In genomic region chr7:76338298-76339084, GRCh38 we compare ENCODE assay signal across 13 cellular contexts. TPM values are rescaled to one million over a fixed set of nuclear protein-coding genes. Genes with fewer than 3 reads are reported as not detected.
DNase-seq lines count a peak whose midpoint lies in the region; ATAC-seq and TF ChIP-seq lines count a peak whose summit lies in the region.
"Had no signal": no experiment of that assay in that cellular context is flagged by ENCODE, and none has a peak within 500 bp of the region (broad histone marks: within the 10 kb centered on the region; RNA-seq: fewer than 3 reads in every experiment).

No MANE protein-coding gene starts in this region.

- no peak overlapping the region for H3K4me3 Mint-ChIP-seq in activated CD4-positive, alpha-beta T cell treated with anti-CD3 and anti-CD28 coated beads for 36 hours
- no peak overlapping the region for H3K4me3 Mint-ChIP-seq in activated CD4-positive, alpha-beta T cell treated with anti-CD3 and anti-CD28 coated beads, Interleukin-2, amount 10 ng/mL, durations not matched to agents 7 days and 5 days
- H3K4me3 Mint-ChIP-seq: natural killer cell had no signal

- peaks cover 59% of the 10 kb centered on the region for H3K4me1 Mint-ChIP-seq in activated CD4-positive, alpha-beta T cell treated with anti-CD3 and anti-CD28 coated beads for 36 hours
- H3K4me1 Mint-ChIP-seq in activated CD4-positive, alpha-beta T cell treated with anti-CD3 and anti-CD28 coated beads, Interleukin-2, amount 10 ng/mL, durations not matched to agents 7 days and 5 days: peaks cover 46% of the 10 kb centered on the region

- H3K9me3 Mint-ChIP-seq in activated CD4-positive, alpha-beta T cell treated with anti-CD3 and anti-CD28 coated beads for 36 hours (ENCODE audit: low read depth): no peaks in the 10 kb centered on the region
- no peaks in the 10 kb centered on the region for H3K9me3 Mint-ChIP-seq in activated CD4-positive, alpha-beta T cell treated with anti-CD3 and anti-CD28 coated beads, Interleukin-2, amount 10 ng/mL, durations not matched to agents 7 days and 5 days
- H3K9me3 Mint-ChIP-seq: natural killer cell had no signal

- no peak for TF ChIP-seq CTCF in Panc1 (IDR thresholded peaks at IDR 0.05)

- in situ Hi-C loops in Panc1 (cut with HindIII; ENCODE audit: low pct_unique_long_range_greater_than_20kb, low sequenced_read_pairs): no loop called here

- H3K4me3 ChIP-seq in Panc1 (ENCODE audit: low read depth in 2 of 2, low read length in 2 of 2): no peak overlapping the region

- CTCF ChIA-PET in activated CD4-positive, alpha-beta T cell treated with anti-CD3 and anti-CD28 coated beads for 36 hours (lab: Charles Lee): no interaction called here
- CTCF ChIA-PET in activated CD4-positive, alpha-beta T cell treated with anti-CD3 and anti-CD28 coated beads, Interleukin-2, amount 10 ng/mL, durations not matched to agents 7 days and 5 days (lab: Charles Lee): no interaction called here
- CTCF ChIA-PET in Panc1 (lab: Charles Lee): no interaction called here

- H3K27ac ChIP-seq in Panc1 (ENCODE audit: low read length): peak overlapping the region; percentile 4

- ATAC-seq in activated CD4-positive, alpha-beta T cell treated with anti-CD3 and anti-CD28 coated beads for 36 hours: no peak
- ATAC-seq in Panc1 (peak; percentile 49), esophagus mucosa (peak; percentile 36), GM19463 (IDR thresholded peaks at IDR 0.05; ENCODE audit: unreplicated experiment) (no peak)
- ATAC-seq: natural killer cell had no signal

- no peaks in the 10 kb centered on the region for H3K9me3 ChIP-seq in Panc1 (ENCODE audit: control insufficient read depth, insufficient read depth, low read depth, low read length)

- H3K27ac Mint-ChIP-seq in activated CD4-positive, alpha-beta T cell treated with anti-CD3 and anti-CD28 coated beads for 36 hours: peak overlapping the region; percentile 51
- H3K27ac Mint-ChIP-seq in activated CD4-positive, alpha-beta T cell treated with anti-CD3 and anti-CD28 coated beads, Interleukin-2, amount 10 ng/mL, durations not matched to agents 7 days and 5 days: no peak overlapping the region
- H3K27ac Mint-ChIP-seq: natural killer cell had no signal

- POLR2A ChIA-PET in activated CD4-positive, alpha-beta T cell treated with anti-CD3 and anti-CD28 coated beads for 36 hours (lab: Charles Lee): no interaction called here
- POLR2A ChIA-PET in activated CD4-positive, alpha-beta T cell treated with anti-CD3 and anti-CD28 coated beads, Interleukin-2, amount 10 ng/mL, durations not matched to agents 7 days and 5 days (lab: Charles Lee): no interaction called here
- POLR2A ChIA-PET in Panc1 (lab: Charles Lee): no interaction called here

- intact Hi-C loops in activated CD4-positive, alpha-beta T cell treated with anti-CD3 and anti-CD28 coated beads for 36 hours (cut with DNase I, micrococcal nuclease): no loop called here
- intact Hi-C loops in Panc1 (cut with micrococcal nuclease; ENCODE audit: unreplicated experiment): no loop called here

- peaks cover 35% of the 10 kb centered on the region for H3K4me1 ChIP-seq in Panc1 (ENCODE audit: control insufficient read depth, insufficient read depth, low read length)

- peaks cover 5% of the 10 kb centered on the region; the same call in 1 of the 2 replicates for H3K36me3 ChIP-seq in Panc1 (ENCODE audit: control insufficient read depth, insufficient read depth, low read length)

- no TSS peak for BruUV-seq in Panc1 (replicated peaks; lab: Mats Ljungman, UMichigan)

- no peaks in the 10 kb centered on the region for H3K27me3 Mint-ChIP-seq in activated CD4-positive, alpha-beta T cell treated with anti-CD3 and anti-CD28 coated beads for 36 hours
- no peaks in the 10 kb centered on the region for H3K27me3 Mint-ChIP-seq in activated CD4-positive, alpha-beta T cell treated with anti-CD3 and anti-CD28 coated beads, Interleukin-2, amount 10 ng/mL, durations not matched to agents 7 days and 5 days

- no peaks in the 10 kb centered on the region for H3K27me3 ChIP-seq in Panc1 (ENCODE audit: control insufficient read depth, insufficient read depth, low read length)

- no peak for DNase-seq in activated CD4-positive, alpha-beta T cell treated with anti-CD3 and anti-CD28 coated beads for 36 hours
- no peak for DNase-seq in activated CD4-positive, alpha-beta T cell treated with anti-CD3 and anti-CD28 coated beads, Interleukin-2, amount 10 ng/mL, durations not matched to agents 7 days and 5 days
- no peak for DNase-seq in Panc1 (ENCODE audit: low read depth, low spot score)
- DNase-seq in renal cortical epithelial cell (ENCODE audit: low read depth): peak; percentile 95
- no peak for DNase-seq in AML-193 (lab: John Stamatoyannopoulos, UW)
- DNase-seq in NCI-H524 treated with DMSO at 0.1 percent for 48 hours (lab: John Stamatoyannopoulos, UW): no peak
- DNase-seq: anterior cingulate cortex; erythroblast; natural killer cell; stimulated activated naive CD4-positive, alpha-beta T cell; T-helper 1 cell had no signal

- H3K36me3 Mint-ChIP-seq in activated CD4-positive, alpha-beta T cell treated with anti-CD3 and anti-CD28 coated beads for 36 hours (ENCODE audit: low read depth): peaks cover 53% of the 10 kb centered on the region
- peaks cover 38% of the 10 kb centered on the region for H3K36me3 Mint-ChIP-seq in activated CD4-positive, alpha-beta T cell treated with anti-CD3 and anti-CD28 coated beads, Interleukin-2, amount 10 ng/mL, durations not matched to agents 7 days and 5 days (ENCODE audit: low read depth)
- H3K36me3 Mint-ChIP-seq: natural killer cell had no signal

RNA-seq across cellular contexts. Expression of gene YWHAG, which starts 20.3 kb away (rescaled TPM):
- 100 to 1,000 TPM; 140 to 144 TPM for total RNA-seq in activated CD4-positive, alpha-beta T cell treated with anti-CD3 and anti-CD28 coated beads for 36 hours
- 10 to 100 TPM; 68.0 to 75.1 TPM for total RNA-seq in activated CD4-positive, alpha-beta T cell treated with anti-CD3 and anti-CD28 coated beads, Interleukin-2, amount 10 ng/mL, durations not matched to agents 7 days and 5 days
- total RNA-seq in Panc1 (2021; ENCODE audit: unreplicated experiment) (210 TPM), esophagus mucosa (86.9 TPM), renal cortical epithelial cell (120 and 221 TPM in 2 replicates)
- polyA plus RNA-seq in Panc1 (2012; ENCODE audit: insufficient read length): 172 TPM

RNA-seq across cellular contexts. Expression of gene HSPB1, which starts 36.0 kb away (rescaled TPM):
- total RNA-seq in activated CD4-positive, alpha-beta T cell treated with anti-CD3 and anti-CD28 coated beads for 36 hours: 100 to 1,000 TPM in 1 of 2 experiments, 10 to 100 TPM in 1; 71.1 to 127 TPM
- 10 to 100 TPM; 27.0 to 28.1 TPM for total RNA-seq in activated CD4-positive, alpha-beta T cell treated with anti-CD3 and anti-CD28 coated beads, Interleukin-2, amount 10 ng/mL, durations not matched to agents 7 days and 5 days
- 422 TPM for total RNA-seq in Panc1 (2021; ENCODE audit: unreplicated experiment)
- polyA plus RNA-seq in Panc1 (2012; ENCODE audit: insufficient read length): 1,072 TPM
- 4,957 TPM for total RNA-seq in esophagus mucosa
- total RNA-seq in renal cortical epithelial cell: 48.8 and 104 TPM in 2 replicates

Comparison
In these comparisons a context has a peak if more than half of its experiments do, and no peak if none do; other contexts are left out.
1. ATAC-seq: peak in Panc1 (single experiment) and esophagus mucosa (single experiment); none in activated CD4-positive, alpha-beta T cell treated with anti-CD3 and anti-CD28 coated beads for 36 hours (single experiment) and GM19463 (single experiment).
2. RNA of gene HSPB1, which starts 36.0 kb away (total RNA-seq): 4,957 TPM in esophagus mucosa (single experiment); 422 TPM in Panc1 (single experiment), 71.1 to 127 TPM in activated CD4-positive, alpha-beta T cell treated with anti-CD3 and anti-CD28 coated beads for 36 hours, 48.8 to 104 TPM in renal cortical epithelial cell and 27.0 to 28.1 TPM in activated CD4-positive, alpha-beta T cell treated with anti-CD3 and anti-CD28 coated beads, Interleukin-2, amount 10 ng/mL, durations not matched to agents 7 days and 5 days; every median in the first group is over 10 times any median in the second.